In the genomic region with DNA sequence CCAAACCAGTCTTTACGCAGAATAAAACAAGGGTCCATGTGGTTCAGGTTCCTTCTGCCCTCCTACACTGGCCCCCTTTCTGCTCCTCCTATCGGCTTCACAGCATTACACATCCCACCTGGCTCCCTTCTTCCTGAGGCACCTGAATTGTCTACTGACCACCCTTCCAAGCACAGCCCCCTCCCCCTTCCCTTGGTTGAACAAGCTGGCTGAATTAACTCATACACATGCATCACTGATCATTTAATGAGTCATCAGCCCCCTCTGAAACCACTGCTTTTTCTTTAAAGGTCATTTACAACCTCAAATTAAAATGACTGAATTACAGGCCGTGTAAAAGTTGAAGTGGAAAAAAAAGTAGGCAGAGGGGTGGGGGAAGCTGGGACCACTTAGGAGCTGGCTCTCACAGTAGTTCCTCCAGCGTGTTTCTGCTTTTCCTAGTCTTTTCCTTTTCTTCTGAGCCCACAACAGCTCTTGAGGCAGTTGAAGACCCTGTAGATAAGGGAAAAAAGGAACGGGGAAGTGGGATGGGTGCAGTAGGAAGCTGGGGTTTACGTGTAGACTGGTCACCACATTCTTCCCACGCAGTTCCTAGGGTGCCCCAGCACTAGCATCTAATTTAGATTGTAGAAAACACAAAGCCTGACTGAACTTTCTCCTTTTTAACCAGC, we compare ENCODE assay signal across 8 cellular contexts.
DNase-seq lines count a peak whose midpoint lies in the region; ATAC-seq and TF ChIP-seq lines count a peak whose summit lies in the region.

No MANE protein-coding gene starts in this region.

- peaks cover 26% of the 10 kb centered on the region for H3K9me1 ChIP-seq in IMR-90 (ENCODE audit: insufficient read depth, low read length)

- peaks cover 0 to 2% of the 10 kb centered on the region in 2 donors for H3K27me3 Mint-ChIP-seq in CD8-positive, alpha-beta memory T cell
- no peaks in the 10 kb centered on the region for H3K27me3 Mint-ChIP-seq in activated T-helper 17 cell treated with anti-CD3 and anti-CD28 coated beads, Interleukin-2, amount 50 U/mL, for 72 hours
- H3K27me3 Mint-ChIP-seq in mesothelial cell of epicardium (ENCODE audit: low read depth): no peaks in the 10 kb centered on the region

- TF ChIP-seq POLR2A in IMR-90 (IDR thresholded peaks at IDR 0.05; ENCODE audit: low read depth, low read length): no peak

- peak overlapping the region; percentile 2 for H3K18ac ChIP-seq in IMR-90 (ENCODE audit: low read depth, low read length)

- CTCF ChIA-PET in CD8-positive, alpha-beta memory T cell (lab: Charles Lee): interaction anchor here (0.9 to 3.7 kb wide), 16 partner anchors 9 to 191 kb away, joined by 3 to 11 read pairs (median 4); no protein-coding TSS in a partner anchor
- CTCF ChIA-PET in IMR-90 (lab: Yijun Ruan, JAX): interaction anchor here (0.7 to 0.8 kb wide), 2 partner anchors 13 to 19 kb away, joined by 3 read pairs; no protein-coding TSS in a partner anchor

- intact Hi-C loops in IMR-90 (cut with micrococcal nuclease): loop anchor here (10.0 kb wide), 1 partner anchor 81 kb away; no protein-coding TSS in a partner anchor

- no peak overlapping the region for H4K91ac ChIP-seq in IMR-90 (ENCODE audit: insufficient read depth, low read depth, low read length)

- peak overlapping the region; percentile 77 for H3K14ac ChIP-seq in IMR-90 (replicated peaks; ENCODE audit: low read depth, low read length)

- peak overlapping the region; percentile 22; the same call in 1 of the 2 replicates for H2BK20ac ChIP-seq in IMR-90 (ENCODE audit: low read depth, low read length)

- H3K4me3 Mint-ChIP-seq in CD8-positive, alpha-beta memory T cell: peak overlapping the region; percentile 1 to 79 (median 66)
- peak overlapping the region; percentile 74 for H3K4me3 Mint-ChIP-seq in activated T-helper 17 cell treated with anti-CD3 and anti-CD28 coated beads, Interleukin-2, amount 50 U/mL, for 72 hours
- H3K4me3 Mint-ChIP-seq in mesothelial cell of epicardium: no peak overlapping the region

- H3K4me1 Mint-ChIP-seq in CD8-positive, alpha-beta memory T cell: peaks cover 87 to 99% (median 94%) of the 10 kb centered on the region in 3 donors
- peaks cover 73% of the 10 kb centered on the region for H3K4me1 Mint-ChIP-seq in activated T-helper 17 cell treated with anti-CD3 and anti-CD28 coated beads, Interleukin-2, amount 50 U/mL, for 72 hours
- H3K4me1 Mint-ChIP-seq in mesothelial cell of epicardium: peaks cover 21% of the 10 kb centered on the region

- H2BK5ac ChIP-seq in IMR-90 (ENCODE audit: low read depth, low read length, poor library complexity, severe bottlenecking): no peak overlapping the region

- POLR2A ChIA-PET in CD8-positive, alpha-beta memory T cell (lab: Charles Lee): interaction anchor here (0.7 to 1.9 kb wide), 7 partner anchors 11 to 68 kb away, joined by 3 to 7 read pairs (median 3); a partner anchor contains a TSS
- POLR2A ChIA-PET in IMR-90 (lab: Charles Lee; ENCODE audit: unreplicated experiment): no interaction called here

- ATAC-seq in GM21390 (IDR thresholded peaks at IDR 0.05; ENCODE audit: unreplicated experiment) (peak; percentile 53), IMR-90 (ENCODE audit: low read depth) (peak; percentile 41)
- peak; percentile 53 for ATAC-seq in activated T-helper 17 cell treated with anti-CD3 and anti-CD28 coated beads, Interleukin-2, amount 50 U/mL, for 72 hours (replicated peaks)

- peaks cover 16% of the 10 kb centered on the region; the same call in 1 of the 2 replicates for H4K20me1 ChIP-seq in IMR-90 (ENCODE audit: insufficient read depth, low read length)

- 92% methylated on average over 2 of the region's 7 CpGs; no CpG with 5 or more reads in 1 of the 2 experiments for WGBS in IMR-90 (ENCODE audit: extremely low coverage in 2 of 2, insufficient read length in 1 of 2), 2 experiments

- peak overlapping the region; percentile 3; the same call in 1 of the 2 replicates for H2BK120ac ChIP-seq in IMR-90 (ENCODE audit: low read depth, low read length)

- no peak for TF ChIP-seq RAD21 in IMR-90 (IDR thresholded peaks at IDR 0.05; ENCODE audit: low read length)

- peak overlapping the region; percentile 49 for H3K27ac ChIP-seq in CD8-positive, alpha-beta memory T cell (ENCODE audit: low read depth, low read length)
- no peak overlapping the region for H3K27ac ChIP-seq in IMR-90 (ENCODE audit: insufficient read depth, low read length)

- 0 out of 3 replicates have a peak overlapping the region, but pooled peaks have one; percentile 55 for H2BK15ac ChIP-seq in IMR-90 (ENCODE audit: low read depth, low read length)

- H3K9ac ChIP-seq in IMR-90 (ENCODE audit: low read depth, low read length): no peak overlapping the region; the same call in 1 of the 2 replicates

- H4K8ac ChIP-seq in IMR-90 (ENCODE audit: low read depth in 2 of 2, low read length in 2 of 2): peak overlapping the region; percentile 20 to 42; a peak in 2 of 4 replicates

- H3K56ac ChIP-seq in IMR-90 (ENCODE audit: extremely low read depth, insufficient read depth, low read length): no peak overlapping the region

- H3K4me3 ChIP-seq in CD8-positive, alpha-beta memory T cell (ENCODE audit: low read length): no peak overlapping the region
- H3K4me3 ChIP-seq in IMR-90 (ENCODE audit: insufficient read depth, low read depth, low read length): no peak overlapping the region

- H3K4ac ChIP-seq in IMR-90 (ENCODE audit: low read depth, low read length): peak overlapping the region; percentile 62; the same call in 1 of the 2 replicates

- H3K79me1 ChIP-seq in IMR-90 (ENCODE audit: low read depth in 1 of 2, low read length in 2 of 2): peaks cover 16 to 36% of the 10 kb centered on the region in 2 experiments

- H3K36me3 Mint-ChIP-seq in CD8-positive, alpha-beta memory T cell: peaks cover 0 to 51% (median 3%) of the 10 kb centered on the region in 3 donors
- H3K36me3 Mint-ChIP-seq in activated T-helper 17 cell treated with anti-CD3 and anti-CD28 coated beads, Interleukin-2, amount 50 U/mL, for 72 hours (ENCODE audit: low read depth): peaks cover 88% of the 10 kb centered on the region
- H3K36me3 Mint-ChIP-seq in mesothelial cell of epicardium: peaks cover 7% of the 10 kb centered on the region

- TF ChIP-seq CTCF in IMR-90 (conservative IDR thresholded peaks at IDR 0.05; ENCODE audit: low read depth, low read length) (no peak), mesothelial cell of epicardium (IDR thresholded peaks at IDR 0.05; ENCODE audit: unreplicated experiment) (no peak)

- peak overlapping the region; percentile 80 for H2AK5ac ChIP-seq in IMR-90 (ENCODE audit: low read depth, low read length)

- H4K5ac ChIP-seq in IMR-90 (ENCODE audit: low read depth, low read length): no peak overlapping the region

- DNase-seq in CD8-positive, alpha-beta memory T cell: peak in 1 of 5 donors; percentile 74
- DNase-seq in IMR-90: peak; percentile 85
- no peak for DNase-seq in mesothelial cell of epicardium (ENCODE audit: low spot score in 2 of 2, unreplicated experiment in 2 of 2)
- no peak for DNase-seq in DMS53 (lab: John Stamatoyannopoulos, UW)
- DNase-seq in NCI-H510A treated with DMSO at 0.1 percent for 48 hours (lab: John Stamatoyannopoulos, UW): no peak
- DNase-seq in NCI-H2107 (lab: John Stamatoyannopoulos, UW): no peak

- no peaks in the 10 kb centered on the region for H3K36me3 ChIP-seq in CD8-positive, alpha-beta memory T cell (ENCODE audit: insufficient read depth, low read length)
- H3K36me3 ChIP-seq in IMR-90 (ENCODE audit: control insufficient read depth, insufficient read depth, low read length): no peaks in the 10 kb centered on the region

- H3K27me3 ChIP-seq in CD8-positive, alpha-beta memory T cell (ENCODE audit: insufficient read depth, low read length, poor library complexity, severe bottlenecking): no peaks in the 10 kb centered on the region
- no peaks in the 10 kb centered on the region for H3K27me3 ChIP-seq in IMR-90 (ENCODE audit: control insufficient read depth, insufficient read depth, low read length)

- dilution Hi-C loops in IMR-90 (cut with HindIII; ENCODE audit: low sequenced_read_pairs, unreplicated experiment): no loop called here

- H3K27ac Mint-ChIP-seq in CD8-positive, alpha-beta memory T cell: peak overlapping the region; percentile 91 to 99 (median 96)
- peak overlapping the region; percentile 96 for H3K27ac Mint-ChIP-seq in activated T-helper 17 cell treated with anti-CD3 and anti-CD28 coated beads, Interleukin-2, amount 50 U/mL, for 72 hours
- peak overlapping the region; percentile 20 for H3K27ac Mint-ChIP-seq in mesothelial cell of epicardium

- peak overlapping the region; percentile 20 for H3K4me2 ChIP-seq in IMR-90 (ENCODE audit: low read depth, low read length)

- H3K4me1 ChIP-seq in CD8-positive, alpha-beta memory T cell (ENCODE audit: insufficient read depth, low read length): peaks cover 79% of the 10 kb centered on the region
- peaks cover 30% of the 10 kb centered on the region for H3K4me1 ChIP-seq in IMR-90 (ENCODE audit: control insufficient read depth, insufficient read depth, low read length)

- H2AK9ac ChIP-seq in IMR-90 (replicated peaks; ENCODE audit: low read depth, low read length, poor library complexity): peak overlapping the region; percentile 38

- H3K23ac ChIP-seq in IMR-90 (ENCODE audit: low read depth, low read length): 0 out of 2 replicates have a peak overlapping the region, but pooled peaks have one; percentile 34

- H3K9me3 Mint-ChIP-seq in CD8-positive, alpha-beta memory T cell: no peaks in the 10 kb centered on the region
- no peaks in the 10 kb centered on the region for H3K9me3 Mint-ChIP-seq in activated T-helper 17 cell treated with anti-CD3 and anti-CD28 coated beads, Interleukin-2, amount 50 U/mL, for 72 hours
- H3K9me3 Mint-ChIP-seq in mesothelial cell of epicardium: no peaks in the 10 kb centered on the region

- no TSS peak for BruUV-seq in IMR-90 (replicated peaks; lab: Mats Ljungman, UMichigan)

- peak overlapping the region; percentile 51 for H2AFZ ChIP-seq in IMR-90 (replicated peaks; ENCODE audit: low read length, poor library complexity)

- in situ Hi-C loops in IMR-90 (cut with MboI; ENCODE audit: low sequenced_read_pairs): no loop called here

- no peaks in the 10 kb centered on the region for H3K9me3 ChIP-seq in CD8-positive, alpha-beta memory T cell (ENCODE audit: low read length)
- H3K9me3 ChIP-seq in IMR-90 (ENCODE audit: control insufficient read depth, insufficient read depth, low read length): no peaks in the 10 kb centered on the region

TF ChIP-seq in IMR-90, 13 proteins besides CTCF, POLR2A, EP300 and RAD21:
- TF ChIP-seq FOS (IDR thresholded peaks at IDR 0.05; ENCODE audit: low read depth, low read length) (peak; percentile 85), MAZ (IDR thresholded peaks at IDR 0.05; ENCODE audit: borderline replicate concordance, low read depth, low read length) (peak; percentile 56; the same call in 1 of the 2 replicates), SMC3 (IDR thresholded peaks at IDR 0.05; ENCODE audit: low read depth, low read length) (no peak), BHLHE40 (IDR thresholded peaks at IDR 0.05; ENCODE audit: low read depth, low read length) (peak; percentile 45; the same call in 1 of the 2 replicates)

Comparison
In these comparisons a context has a peak if more than half of its experiments do, and no peak if none do; other contexts are left out.
1. H3K27ac Mint-ChIP-seq: peak in every context shown above with its lines; median percentile 96 in CD8-positive, alpha-beta memory T cell; 96 in activated T-helper 17 cell treated with anti-CD3 and anti-CD28 coated beads, Interleukin-2, amount 50 U/mL, for 72 hours; 20 in mesothelial cell of epicardium.